Comparison of ENCODE assay signal across 20 cellular contexts in the genomic region with DNA sequence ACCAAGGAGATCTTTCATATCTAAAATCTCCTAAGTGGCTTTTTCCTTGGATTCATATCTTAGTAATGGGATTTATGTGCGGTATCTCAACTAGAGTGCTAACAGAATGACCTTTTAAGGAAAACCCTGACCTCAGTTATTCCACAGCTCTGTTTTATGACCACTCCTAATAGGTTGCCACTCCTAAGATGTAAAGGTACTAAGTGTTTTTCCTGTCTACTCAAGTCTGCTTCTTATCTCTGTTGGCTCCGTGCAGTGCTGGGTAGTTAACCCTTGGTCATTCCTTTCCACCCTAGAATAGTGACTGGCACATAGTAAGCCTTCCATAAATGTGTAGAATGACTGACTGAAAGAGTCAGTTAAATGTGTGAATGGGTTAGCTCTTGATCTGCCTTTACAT.
"Had no signal": no experiment of that assay in that cellular context is flagged by ENCODE, and none has a peak within 500 bp of the region (broad histone marks: within the 10 kb centered on the region; RNA-seq: fewer than 3 reads in every experiment).

No MANE protein-coding gene starts in this region.

- H3K9me3 ChIP-seq: gastrocnemius medialis, heart left ventricle, pancreas, thyroid gland had no signal

- H3K36me3 ChIP-seq: gastrocnemius medialis, pancreas, thyroid gland, WERI-Rb-1 had no signal

- H3K27me3 Mint-ChIP-seq: activated CD4-positive, alpha-beta T cell treated with anti-CD3 and anti-CD28 coated beads for 36 hours; activated CD8-positive, alpha-beta T cell treated with anti-CD3 and anti-CD28 coated beads for 36 hours; dendritic cell treated with granulocyte-macrophage colony-stimulating factor and Interleukin-4, amounts not matched to agents 40 ng/mL and 50 ng/mL, for 4 days; effector memory CD8-positive, alpha-beta T cell had no signal

- FAIRE-seq: astrocyte, bronchial epithelial cell, islet of Langerhans, pancreas had no signal

- DNase-seq: activated CD4-positive, alpha-beta T cell treated with anti-CD3 and anti-CD28 coated beads for 36 hours; activated CD8-positive, alpha-beta T cell treated with anti-CD3 and anti-CD28 coated beads for 36 hours; activated gamma-delta T cell; activated T-cell treated with anti-CD3 and anti-CD28 coated beads, Interleukin-2, amount 50 U/mL, for 48 hours; effector memory CD8-positive, alpha-beta T cell; gastrocnemius medialis; heart left ventricle; pancreas; stimulated activated CD4-positive, alpha-beta T cell treated with anti-CD3 and anti-CD28 coated beads, Interleukin-1b, Interleukin-23, amount 100 ng/mL, for 48 hours; T-helper 1 cell; T1000; thyroid gland; WERI-Rb-1 had no signal

- H3K27ac Mint-ChIP-seq: activated CD4-positive, alpha-beta T cell treated with anti-CD3 and anti-CD28 coated beads for 36 hours; activated CD8-positive, alpha-beta T cell treated with anti-CD3 and anti-CD28 coated beads for 36 hours; dendritic cell treated with granulocyte-macrophage colony-stimulating factor and Interleukin-4, amounts not matched to agents 40 ng/mL and 50 ng/mL, for 4 days had no signal

- H3K4me3 ChIP-seq: gastrocnemius medialis, heart left ventricle, lung, pancreas, thyroid gland had no signal

- H3K27me3 ChIP-seq: gastrocnemius medialis, heart left ventricle, pancreas, thyroid gland had no signal

- H3K9me3 Mint-ChIP-seq: activated CD8-positive, alpha-beta T cell treated with anti-CD3 and anti-CD28 coated beads for 36 hours; dendritic cell treated with granulocyte-macrophage colony-stimulating factor and Interleukin-4, amounts not matched to agents 40 ng/mL and 50 ng/mL, for 4 days; effector memory CD8-positive, alpha-beta T cell had no signal

- H3K27ac ChIP-seq: epithelial cell of prostate, gastrocnemius medialis, heart left ventricle, pancreas, thyroid gland, WERI-Rb-1 had no signal

- H3K4me3 Mint-ChIP-seq: activated CD4-positive, alpha-beta T cell treated with anti-CD3 and anti-CD28 coated beads for 36 hours; activated CD8-positive, alpha-beta T cell treated with anti-CD3 and anti-CD28 coated beads for 36 hours; dendritic cell treated with granulocyte-macrophage colony-stimulating factor and Interleukin-4, amounts not matched to agents 40 ng/mL and 50 ng/mL, for 4 days; effector memory CD8-positive, alpha-beta T cell had no signal

- ATAC-seq: activated CD4-positive, alpha-beta T cell treated with anti-CD3 and anti-CD28 coated beads for 36 hours; activated CD8-positive, alpha-beta T cell treated with anti-CD3 and anti-CD28 coated beads for 36 hours; effector memory CD8-positive, alpha-beta T cell; gastrocnemius medialis; heart left ventricle; pancreas; sciatic nerve had no signal

- H3K4me1 ChIP-seq: gastrocnemius medialis, pancreas, thyroid gland had no signal
